11 cellular contexts compared by ENCODE assay signal in genomic region chr11:629237-629583, GRCh38. TPM values are rescaled to one million over a fixed set of nuclear protein-coding genes. Genes with fewer than 3 reads are reported as not detected.
DNase-seq lines count a peak whose midpoint lies in the region; ATAC-seq and TF ChIP-seq lines count a peak whose summit lies in the region.
"Had no signal": no experiment of that assay in that cellular context is flagged by ENCODE, and none has a peak within 500 bp of the region (broad histone marks: within the 10 kb centered on the region; RNA-seq: fewer than 3 reads in every experiment).

No MANE protein-coding gene starts in this region.

- H3K4me3 ChIP-seq in GM06990 (replicated peaks; ENCODE audit: low read depth, low read length): no peak overlapping the region; the same call in 1 of the 2 replicates
- H3K4me3 ChIP-seq in upper lobe of left lung: no peak overlapping the region
- H3K4me3 ChIP-seq: SJSA1 had no signal

- TF ChIP-seq EP300 in upper lobe of left lung (IDR thresholded peaks at IDR 0.05): no peak

- no peak for TF ChIP-seq POLR2A in upper lobe of left lung (IDR thresholded peaks at IDR 0.05)
- no peak for TF ChIP-seq POLR2A in GM18505 (IDR thresholded peaks at IDR 0.05; ENCODE audit: borderline replicate concordance, extremely low read depth, insufficient read depth, insufficient read length)

- no peaks in the 10 kb centered on the region for H3K9me3 Mint-ChIP-seq in activated naive CD4-positive, alpha-beta T cell treated with anti-CD3 and anti-CD28 coated beads, Interleukin-2, amount 50 U/mL, for 72 hours
- no peaks in the 10 kb centered on the region for H3K9me3 Mint-ChIP-seq in natural killer cell
- H3K9me3 Mint-ChIP-seq in activated T-helper 2 cell treated with anti-CD3 and anti-CD28 coated beads, Interferon-gamma antibody, Interleukin-2, Interleukin-4, amounts not matched to agents 10 μg/mL and 5 μg/mL and 100 μg/mL, durations not matched to agents 14 hours and 24 hours and 36 hours: no peaks in the 10 kb centered on the region

- no peak overlapping the region for H3K27ac ChIP-seq in upper lobe of left lung
- H3K27ac ChIP-seq: SJSA1 had no signal

- ATAC-seq in activated naive CD4-positive, alpha-beta T cell treated with anti-CD3 and anti-CD28 coated beads, Interleukin-2, amount 50 U/mL, for 72 hours: peak; percentile 39 to 60
- peak in 1 of 3 donors; percentile 28 for ATAC-seq in natural killer cell
- ATAC-seq in upper lobe of left lung (ENCODE audit: low FRiP score in 2 of 2): no peak
- no peak for ATAC-seq in GM18505 (IDR thresholded peaks at IDR 0.05; ENCODE audit: unreplicated experiment)

- no peaks in the 10 kb centered on the region for H3K9me3 ChIP-seq in upper lobe of left lung
- H3K9me3 ChIP-seq: SJSA1 had no signal

- H3K27ac Mint-ChIP-seq in activated naive CD4-positive, alpha-beta T cell treated with anti-CD3 and anti-CD28 coated beads, Interleukin-2, amount 50 U/mL, for 72 hours: peak overlapping the region in 1 of 2 donors; percentile 83
- H3K27ac Mint-ChIP-seq in natural killer cell: peak overlapping the region; percentile 67 to 70
- H3K27ac Mint-ChIP-seq in activated T-helper 2 cell treated with anti-CD3 and anti-CD28 coated beads, Interferon-gamma antibody, Interleukin-2, Interleukin-4, amounts not matched to agents 10 μg/mL and 5 μg/mL and 100 μg/mL, durations not matched to agents 14 hours and 24 hours and 36 hours: no peak overlapping the region

- H3K4me1 ChIP-seq in upper lobe of left lung: peaks cover 0 to 12% (median 1%) of the 10 kb centered on the region in 4 donors

- peaks cover 21 to 23% of the 10 kb centered on the region in 2 donors for H3K4me1 Mint-ChIP-seq in natural killer cell
- H3K4me1 Mint-ChIP-seq in activated T-helper 2 cell treated with anti-CD3 and anti-CD28 coated beads, Interferon-gamma antibody, Interleukin-2, Interleukin-4, amounts not matched to agents 10 μg/mL and 5 μg/mL and 100 μg/mL, durations not matched to agents 14 hours and 24 hours and 36 hours (ENCODE audit: low read depth): peaks cover 17% of the 10 kb centered on the region

- H3K36me3 ChIP-seq in GM06990 (ENCODE audit: control insufficient read depth, insufficient read depth, low read length) (no peaks in the 10 kb centered on the region), upper lobe of left lung (no peaks in the 10 kb centered on the region)
- H3K36me3 ChIP-seq: SJSA1 had no signal

- 53 to 57% methylated on average over 10 of the region's 10 CpGs for WGBS in upper lobe of left lung, 2 donors

- H3K4me3 Mint-ChIP-seq in natural killer cell: peak overlapping the region; percentile 65
- H3K4me3 Mint-ChIP-seq in activated T-helper 2 cell treated with anti-CD3 and anti-CD28 coated beads, Interferon-gamma antibody, Interleukin-2, Interleukin-4, amounts not matched to agents 10 μg/mL and 5 μg/mL and 100 μg/mL, durations not matched to agents 14 hours and 24 hours and 36 hours (ENCODE audit: low read depth): no peak overlapping the region

- in situ Hi-C loops in KBM-7 (cut with MboI; ENCODE audit: low pct_unique_long_range_greater_than_20kb, low sequenced_read_pairs): no loop called here

- H3K27me3 Mint-ChIP-seq in natural killer cell (ENCODE audit: low read depth in 2 of 2): peaks cover 13 to 17% of the 10 kb centered on the region in 2 donors
- H3K27me3 Mint-ChIP-seq in activated T-helper 2 cell treated with anti-CD3 and anti-CD28 coated beads, Interferon-gamma antibody, Interleukin-2, Interleukin-4, amounts not matched to agents 10 μg/mL and 5 μg/mL and 100 μg/mL, durations not matched to agents 14 hours and 24 hours and 36 hours (ENCODE audit: low read depth): peaks cover 15% of the 10 kb centered on the region

- peaks cover 10 to 12% of the 10 kb centered on the region in 2 donors for H3K36me3 Mint-ChIP-seq in activated naive CD4-positive, alpha-beta T cell treated with anti-CD3 and anti-CD28 coated beads, Interleukin-2, amount 50 U/mL, for 72 hours
- H3K36me3 Mint-ChIP-seq in natural killer cell: no peaks in the 10 kb centered on the region
- H3K36me3 Mint-ChIP-seq in activated T-helper 2 cell treated with anti-CD3 and anti-CD28 coated beads, Interferon-gamma antibody, Interleukin-2, Interleukin-4, amounts not matched to agents 10 μg/mL and 5 μg/mL and 100 μg/mL, durations not matched to agents 14 hours and 24 hours and 36 hours (ENCODE audit: low read depth): peaks cover 7% of the 10 kb centered on the region

- no peaks in the 10 kb centered on the region for H3K27me3 ChIP-seq in GM06990 (replicated peaks; ENCODE audit: control insufficient read depth, insufficient read depth, low read length)
- peaks cover 0 to 15% (median 11%) of the 10 kb centered on the region in 4 donors for H3K27me3 ChIP-seq in upper lobe of left lung
- H3K27me3 ChIP-seq: SJSA1 had no signal

- intact Hi-C loops in natural killer cell (cut with micrococcal nuclease): no loop called here
- intact Hi-C loops in activated T-helper 2 cell treated with anti-CD3 and anti-CD28 coated beads, Interferon-gamma antibody, Interleukin-2, Interleukin-4, amounts not matched to agents 10 μg/mL and 5 μg/mL and 100 μg/mL, durations not matched to agents 14 hours and 24 hours and 36 hours (cut with micrococcal nuclease): no loop called here

- DNase-seq in GM06990 (ENCODE audit: extremely low read depth, insufficient read length) (peak; percentile 41), KBM-7 (peak; percentile 53), natural killer cell (no peak), DMS53 (lab: John Stamatoyannopoulos, UW) (no peak), upper lobe of left lung (no peak)
- DNase-seq in activated naive CD4-positive, alpha-beta T cell treated with anti-CD3 and anti-CD28 coated beads, Interleukin-2, amount 50 U/mL, for 72 hours (ENCODE audit: low spot score in 2 of 2): no peak
- no peak for DNase-seq in activated T-helper 2 cell treated with anti-CD3 and anti-CD28 coated beads, Interferon-gamma antibody, Interleukin-2, Interleukin-4, amounts not matched to agents 10 μg/mL and 5 μg/mL and 100 μg/mL, durations not matched to agents 14 hours and 24 hours and 36 hours (ENCODE audit: low spot score)
- DNase-seq: NCI-H1105 treated with DMSO at 0.1 percent for 48 hours had no signal

- TF ChIP-seq CTCF in GM06990 (IDR thresholded peaks at IDR 0.05; ENCODE audit: insufficient read depth, low read length, poor library complexity, severe bottlenecking): no peak
- TF ChIP-seq CTCF in natural killer cell (IDR thresholded peaks at IDR 0.05): no peak
- TF ChIP-seq CTCF in upper lobe of left lung (IDR thresholded peaks at IDR 0.05): no peak

RNA-seq across cellular contexts. Expression of gene SCT, which starts 2.2 kb away (rescaled TPM):
- not detected for total RNA-seq in activated naive CD4-positive, alpha-beta T cell treated with anti-CD3 and anti-CD28 coated beads, Interleukin-2, amount 50 U/mL, for 72 hours
- total RNA-seq in natural killer cell (not detected), upper lobe of left lung (under 1 TPM in 1 of 6 donors, not detected in 5; 0.72 TPM)
- not detected in 2 replicates for total RNA-seq in activated T-helper 2 cell treated with anti-CD3 and anti-CD28 coated beads, Interferon-gamma antibody, Interleukin-2, Interleukin-4, amounts not matched to agents 10 μg/mL and 5 μg/mL and 100 μg/mL, durations not matched to agents 14 hours and 24 hours and 36 hours
- total RNA-seq: fibroblast of lung, SJSA1 had no signal

RNA-seq across cellular contexts. Expression of gene CDHR5, which starts 4.5 kb away (rescaled TPM):
- total RNA-seq in activated naive CD4-positive, alpha-beta T cell treated with anti-CD3 and anti-CD28 coated beads, Interleukin-2, amount 50 U/mL, for 72 hours: not detected
- total RNA-seq in natural killer cell (not detected), upper lobe of left lung (under 1 TPM in 1 of 6 donors, not detected in 5; 0.40 TPM)
- not detected in 2 replicates for total RNA-seq in activated T-helper 2 cell treated with anti-CD3 and anti-CD28 coated beads, Interferon-gamma antibody, Interleukin-2, Interleukin-4, amounts not matched to agents 10 μg/mL and 5 μg/mL and 100 μg/mL, durations not matched to agents 14 hours and 24 hours and 36 hours
- total RNA-seq: fibroblast of lung, SJSA1 had no signal

RNA-seq across cellular contexts. Expression of gene DRD4, which starts 7.9 kb away (rescaled TPM):
- total RNA-seq in activated naive CD4-positive, alpha-beta T cell treated with anti-CD3 and anti-CD28 coated beads, Interleukin-2, amount 50 U/mL, for 72 hours: 1 to 10 TPM in 1 of 2 donors, under 1 TPM in 1; 0.60 to 5.6 TPM
- total RNA-seq in natural killer cell (1 to 10 TPM in 1 of 3 donors, under 1 TPM in 2; 0.49 to 1.2 (median 0.61) TPM), upper lobe of left lung (1 to 10 TPM in 3 of 6 donors, under 1 TPM in 1, not detected in 2; 0.54 to 4.2 (median 1.5) TPM)
- 0.18 and 0.30 TPM in 2 replicates for total RNA-seq in activated T-helper 2 cell treated with anti-CD3 and anti-CD28 coated beads, Interferon-gamma antibody, Interleukin-2, Interleukin-4, amounts not matched to agents 10 μg/mL and 5 μg/mL and 100 μg/mL, durations not matched to agents 14 hours and 24 hours and 36 hours
- total RNA-seq: SJSA1 had no signal

RNA-seq across cellular contexts. Expression of gene IRF7, which starts 13.5 kb away (rescaled TPM):
- 100 to 1,000 TPM in 1 of 2 donors, 10 to 100 TPM in 1; 25.3 to 104 TPM for total RNA-seq in activated naive CD4-positive, alpha-beta T cell treated with anti-CD3 and anti-CD28 coated beads, Interleukin-2, amount 50 U/mL, for 72 hours
- 10 to 100 TPM; 63.3 to 97.3 (median 77.3) TPM for total RNA-seq in natural killer cell
- 100 to 1,000 TPM in 2 of 6 donors, 10 to 100 TPM in 4; 32.6 to 123 (median 56.2) TPM for total RNA-seq in upper lobe of left lung
- 26.8 and 30.3 TPM in 2 replicates for total RNA-seq in activated T-helper 2 cell treated with anti-CD3 and anti-CD28 coated beads, Interferon-gamma antibody, Interleukin-2, Interleukin-4, amounts not matched to agents 10 μg/mL and 5 μg/mL and 100 μg/mL, durations not matched to agents 14 hours and 24 hours and 36 hours

RNA-seq across cellular contexts. Expression of gene PHRF1, which starts 52.9 kb away (rescaled TPM):
- 10 to 100 TPM; 37.3 to 47.1 TPM for total RNA-seq in activated naive CD4-positive, alpha-beta T cell treated with anti-CD3 and anti-CD28 coated beads, Interleukin-2, amount 50 U/mL, for 72 hours
- total RNA-seq in natural killer cell (10 to 100 TPM; 46.1 to 52.0 (median 46.9) TPM), upper lobe of left lung (10 to 100 TPM; 25.7 to 93.2 (median 37.9) TPM)
- total RNA-seq in activated T-helper 2 cell treated with anti-CD3 and anti-CD28 coated beads, Interferon-gamma antibody, Interleukin-2, Interleukin-4, amounts not matched to agents 10 μg/mL and 5 μg/mL and 100 μg/mL, durations not matched to agents 14 hours and 24 hours and 36 hours: 53.7 and 54.0 TPM in 2 replicates

Comparison
In these comparisons a context has a peak if more than half of its experiments do, and no peak if none do; other contexts are left out.
1. DNase-seq: peak in GM06990 (single experiment) and KBM-7 (single experiment); none in activated naive CD4-positive, alpha-beta T cell treated with anti-CD3 and anti-CD28 coated beads, Interleukin-2, amount 50 U/mL, for 72 hours (0 of 2), natural killer cell (single experiment), DMS53 (single experiment), upper lobe of left lung (0 of 2) and activated T-helper 2 cell treated with anti-CD3 and anti-CD28 coated beads, Interferon-gamma antibody, Interleukin-2, Interleukin-4, amounts not matched to agents 10 μg/mL and 5 μg/mL and 100 μg/mL, durations not matched to agents 14 hours and 24 hours and 36 hours (single experiment).
2. ATAC-seq: peak in activated naive CD4-positive, alpha-beta T cell treated with anti-CD3 and anti-CD28 coated beads, Interleukin-2, amount 50 U/mL, for 72 hours (2 of 2); none in upper lobe of left lung (0 of 2) and GM18505 (single experiment).